Comparison of ENCODE assay signal across 24 cellular contexts in genomic region chr5:107539163-107539445, GRCh38.
DNase-seq lines count a peak whose midpoint lies in the region; ATAC-seq and TF ChIP-seq lines count a peak whose summit lies in the region.
"Had no signal": no experiment of that assay in that cellular context is flagged by ENCODE, and none has a peak within 500 bp of the region (broad histone marks: within the 10 kb centered on the region; RNA-seq: fewer than 3 reads in every experiment).

No MANE protein-coding gene starts in this region.

- no peak overlapping the region for H3K27ac ChIP-seq in BLaER1
- no peak overlapping the region for H3K27ac ChIP-seq in IMR-90 (ENCODE audit: insufficient read depth, low read length)
- H3K27ac ChIP-seq: body of pancreas, C4-2B, HL-60, ovary had no signal

- TF ChIP-seq RAD21 in IMR-90 (IDR thresholded peaks at IDR 0.05; ENCODE audit: low read length), result no peak

- no peak for TF ChIP-seq POLR2A in IMR-90 (IDR thresholded peaks at IDR 0.05; ENCODE audit: low read depth, low read length)

- H3K9ac ChIP-seq in BLaER1 (no peak overlapping the region), IMR-90 (ENCODE audit: low read depth, low read length) (no peak overlapping the region)

- no peak overlapping the region for H2AK5ac ChIP-seq in IMR-90 (ENCODE audit: low read depth, low read length)

- CTCF ChIA-PET in IMR-90 (lab: Yijun Ruan, JAX), result interaction anchor here (1.7 kb wide), 1 partner anchor 33 kb away, joined by 4 read pairs; no protein-coding TSS in a partner anchor

- H3K14ac ChIP-seq in IMR-90 (replicated peaks; ENCODE audit: low read depth, low read length), result 0 out of 2 replicates have a peak overlapping the region, but pooled peaks have one; percentile 10

- H3K27me3 ChIP-seq in BLaER1 (no peaks in the 10 kb centered on the region), IMR-90 (ENCODE audit: control insufficient read depth, insufficient read depth, low read length) (no peaks in the 10 kb centered on the region)
- H3K27me3 ChIP-seq: body of pancreas, ovary had no signal

- no peak overlapping the region for H3K4me3 ChIP-seq in BLaER1
- H3K4me3 ChIP-seq in IMR-90 (ENCODE audit: insufficient read depth, low read depth, low read length), result no peak overlapping the region
- H3K4me3 ChIP-seq: body of pancreas, ovary had no signal

- no peaks in the 10 kb centered on the region for H3K36me3 Mint-ChIP-seq in chondrocyte (ENCODE audit: low read depth)
- H3K36me3 Mint-ChIP-seq in nephron (ENCODE audit: low read depth), result peaks cover 4% of the 10 kb centered on the region
- H3K36me3 Mint-ChIP-seq: naive thymus-derived CD4-positive, alpha-beta T cell had no signal

- H3K9me1 ChIP-seq in IMR-90 (ENCODE audit: insufficient read depth, low read length), result peaks cover 2% of the 10 kb centered on the region; the same call in 1 of the 2 replicates

- H3K9me3 Mint-ChIP-seq in chondrocyte (ENCODE audit: low read depth) (no peaks in the 10 kb centered on the region), nephron (no peaks in the 10 kb centered on the region)
- H3K9me3 Mint-ChIP-seq: activated CD4-positive, alpha-beta T cell treated with anti-CD3 and anti-CD28 coated beads, Interleukin-2, amount 10 ng/mL, durations not matched to agents 7 days and 5 days; activated T-cell treated with anti-CD3 and anti-CD28 coated beads, Interleukin-2, amount 50 U/mL, for 4 hours; naive thymus-derived CD4-positive, alpha-beta T cell had no signal

- H3K4me3 Mint-ChIP-seq in chondrocyte (ENCODE audit: unreplicated experiment) (no peak overlapping the region), nephron (peak overlapping the region in 1 of 3 experiments; percentile 11)
- H3K4me3 Mint-ChIP-seq: activated CD4-positive, alpha-beta T cell treated with anti-CD3 and anti-CD28 coated beads, Interleukin-2, amount 10 ng/mL, durations not matched to agents 7 days and 5 days; activated T-cell treated with anti-CD3 and anti-CD28 coated beads, Interleukin-2, amount 50 U/mL, for 4 hours had no signal

- intact Hi-C loops in IMR-90 (cut with micrococcal nuclease), result no loop called here

- H3K4me2 ChIP-seq in BLaER1 (peak overlapping the region; percentile 37), IMR-90 (ENCODE audit: low read depth, low read length) (no peak overlapping the region)

- 100% methylated on average over 2 of the region's 3 CpGs; no CpG with 5 or more reads in 1 of the 2 experiments for WGBS in IMR-90 (ENCODE audit: extremely low coverage in 2 of 2, insufficient read length in 1 of 2), 2 experiments

- H3K27ac Mint-ChIP-seq in chondrocyte (ENCODE audit: unreplicated experiment), result peak overlapping the region; percentile 36
- H3K27ac Mint-ChIP-seq in nephron, result peak overlapping the region; percentile 23 to 63 (median 57)
- H3K27ac Mint-ChIP-seq: activated CD4-positive, alpha-beta T cell treated with anti-CD3 and anti-CD28 coated beads, Interleukin-2, amount 10 ng/mL, durations not matched to agents 7 days and 5 days; naive thymus-derived CD4-positive, alpha-beta T cell had no signal

- no peaks in the 10 kb centered on the region for H3K27me3 Mint-ChIP-seq in chondrocyte (ENCODE audit: low read depth)
- no peaks in the 10 kb centered on the region for H3K27me3 Mint-ChIP-seq in nephron (ENCODE audit: low read depth)

- in situ Hi-C loops in IMR-90 (cut with MboI; ENCODE audit: low sequenced_read_pairs), result no loop called here

- no peak overlapping the region for H2AFZ ChIP-seq in IMR-90 (replicated peaks; ENCODE audit: low read length, poor library complexity)

- H3K18ac ChIP-seq in IMR-90 (ENCODE audit: low read depth, low read length), result no peak overlapping the region

- BruUV-seq in IMR-90 (replicated peaks; lab: Mats Ljungman, UMichigan), result no TSS peak

- H2BK20ac ChIP-seq in IMR-90 (ENCODE audit: low read depth, low read length), result no peak overlapping the region

- H4K20me1 ChIP-seq in BLaER1 (no peaks in the 10 kb centered on the region), IMR-90 (ENCODE audit: insufficient read depth, low read length) (no peaks in the 10 kb centered on the region; the same call in 1 of the 2 replicates)

- peaks cover 0 to 3% of the 10 kb centered on the region in 2 experiments; a peak in 1 of 4 replicates for H3K79me1 ChIP-seq in IMR-90 (ENCODE audit: low read depth in 1 of 2, low read length in 2 of 2)

- dilution Hi-C loops in IMR-90 (cut with HindIII; ENCODE audit: low sequenced_read_pairs, unreplicated experiment), result no loop called here

- DNase-seq in IMR-90 (no peak), chondrocyte (ENCODE audit: low spot score) (no peak), NCI-H2227 (lab: John Stamatoyannopoulos, UW; ENCODE audit: unreplicated experiment) (no peak)
- DNase-seq: activated CD4-positive, alpha-beta T cell treated with anti-CD3 and anti-CD28 coated beads, Interleukin-2, amount 10 ng/mL, durations not matched to agents 7 days and 5 days; activated naive CD4-positive, alpha-beta T cell treated with Interleukin-2 at 50 U/mL for 16 hours; activated T-cell treated with anti-CD3 and anti-CD28 coated beads, Interleukin-2, amount 50 U/mL, for 4 hours; body of pancreas; DMS79; GF-D8; Karpas-422; NCI-H446 treated with DMSO at 0.1 percent for 48 hours; OCI-M1; ovary; stimulated activated CD4-positive, alpha-beta T cell treated with anti-CD3 and anti-CD28 coated beads, Interleukin-12 subunit alpha, Interleukin-12 subunit beta, amount 100 ng/mL, for 4 hours; stimulated activated CD4-positive, alpha-beta T cell treated with anti-CD3 and anti-CD28 coated beads, Interleukin-4, amount 100 ng/mL, for 1 hour; T1000 had no signal

- POLR2A ChIA-PET in IMR-90 (lab: Charles Lee; ENCODE audit: unreplicated experiment), result no interaction called here

- H4K5ac ChIP-seq in IMR-90 (ENCODE audit: low read depth, low read length), result no peak overlapping the region

- no peak overlapping the region for H2BK5ac ChIP-seq in IMR-90 (ENCODE audit: low read depth, low read length, poor library complexity, severe bottlenecking)

- H3K4me1 Mint-ChIP-seq in chondrocyte (ENCODE audit: low read depth) (peaks cover 48% of the 10 kb centered on the region), nephron (peaks cover 48% of the 10 kb centered on the region)

- ATAC-seq in IMR-90 (ENCODE audit: low read depth) (no peak), GM21423 (IDR thresholded peaks at IDR 0.05; ENCODE audit: unreplicated experiment) (no peak), GM18511 (IDR thresholded peaks at IDR 0.05; ENCODE audit: unreplicated experiment) (no peak), GM21526 (IDR thresholded peaks at IDR 0.05; ENCODE audit: low FRiP score, unreplicated experiment) (no peak)
- ATAC-seq: activated T-cell treated with anti-CD3 and anti-CD28 coated beads, Interleukin-2, amount 50 U/mL, for 4 hours; body of pancreas; naive thymus-derived CD4-positive, alpha-beta T cell had no signal

- H3K36me3 ChIP-seq in BLaER1, result no peaks in the 10 kb centered on the region
- H3K36me3 ChIP-seq in IMR-90 (ENCODE audit: control insufficient read depth, insufficient read depth, low read length), result no peaks in the 10 kb centered on the region
- H3K36me3 ChIP-seq: ovary had no signal

- H2BK120ac ChIP-seq in IMR-90 (ENCODE audit: low read depth, low read length), result no peak overlapping the region

- H3K4ac ChIP-seq in IMR-90 (ENCODE audit: low read depth, low read length), result no peak overlapping the region

- no peak overlapping the region for H2BK15ac ChIP-seq in IMR-90 (ENCODE audit: low read depth, low read length)

- H3K4me1 ChIP-seq in BLaER1 (peaks cover 14% of the 10 kb centered on the region), IMR-90 (ENCODE audit: control insufficient read depth, insufficient read depth, low read length) (peaks cover 4% of the 10 kb centered on the region; the same call in 1 of the 2 replicates)

- TF ChIP-seq CTCF in IMR-90 (conservative IDR thresholded peaks at IDR 0.05; ENCODE audit: low read depth, low read length) (no peak), chondrocyte (IDR thresholded peaks at IDR 0.05) (no peak), nephron (IDR thresholded peaks at IDR 0.05; ENCODE audit: unreplicated experiment in 3 of 3) (no peak)

- H3K56ac ChIP-seq in IMR-90 (ENCODE audit: extremely low read depth, insufficient read depth, low read length), result no peak overlapping the region

- no peaks in the 10 kb centered on the region for H3K9me3 ChIP-seq in BLaER1
- no peaks in the 10 kb centered on the region for H3K9me3 ChIP-seq in IMR-90 (ENCODE audit: control insufficient read depth, insufficient read depth, low read length)
- H3K9me3 ChIP-seq: body of pancreas, ovary had no signal

- no peak overlapping the region for H3K23ac ChIP-seq in IMR-90 (ENCODE audit: low read depth, low read length)

- H2AK9ac ChIP-seq in IMR-90 (replicated peaks; ENCODE audit: low read depth, low read length, poor library complexity), result no peak overlapping the region

- no peak overlapping the region; the same call in 1 of the 2 replicates for H4K91ac ChIP-seq in IMR-90 (ENCODE audit: insufficient read depth, low read depth, low read length)

- no peak overlapping the region for H4K8ac ChIP-seq in IMR-90 (ENCODE audit: low read depth in 2 of 2, low read length in 2 of 2)

TF ChIP-seq in IMR-90, 13 proteins besides CTCF, POLR2A, EP300 and RAD21:
- TF ChIP-seq BHLHE40 (IDR thresholded peaks at IDR 0.05; ENCODE audit: low read depth, low read length), result no peak
- no peak for TF ChIP-seq RCOR1 (IDR thresholded peaks at IDR 0.05; ENCODE audit: insufficient replicate concordance, low read length)
- TF ChIP-seq NFE2L2 (IDR thresholded peaks at IDR 0.05; ENCODE audit: low read depth, low read length), result no peak
- no peak for TF ChIP-seq MAZ (IDR thresholded peaks at IDR 0.05; ENCODE audit: borderline replicate concordance, low read depth, low read length)
